ENCODE assay signal across 17 cellular contexts in genomic region chr6:142773859-142774258, GRCh38.
A peak's percentile ranks its signal among the peaks of the same experiment; 100 is the strongest.
DNase-seq lines count a peak whose midpoint lies in the region; ATAC-seq and TF ChIP-seq lines count a peak whose summit lies in the region.
"Had no signal": no experiment of that assay in that cellular context is flagged by ENCODE, and none has a peak within 500 bp of the region (broad histone marks: within the 10 kb centered on the region; RNA-seq: fewer than 3 reads in every experiment).

No MANE protein-coding gene starts in this region.

- CTCF ChIA-PET in T-cell (lab: Charles Lee) = no interaction called here

- H3K36me3 Mint-ChIP-seq in natural killer cell treated with Interleukin-12 subunit alpha and Interleukin-12 subunit beta and Interleukin-15 and Interleukin-18, amount 100 ng/mL, for 72 hours = peaks cover 30% of the 10 kb centered on the region
- peaks cover 17% of the 10 kb centered on the region for H3K36me3 Mint-ChIP-seq in natural killer cell
- H3K36me3 Mint-ChIP-seq in T-cell = peaks cover 63% of the 10 kb centered on the region
- H3K36me3 Mint-ChIP-seq in central memory CD8-positive, alpha-beta T cell (ENCODE audit: insufficient read depth) = peaks cover 46% of the 10 kb centered on the region

- H3K9me3 Mint-ChIP-seq in natural killer cell treated with Interleukin-12 subunit alpha and Interleukin-12 subunit beta and Interleukin-15 and Interleukin-18, amount 100 ng/mL, for 72 hours = no peaks in the 10 kb centered on the region
- H3K9me3 Mint-ChIP-seq in natural killer cell (no peaks in the 10 kb centered on the region), T-cell (no peaks in the 10 kb centered on the region)
- no peaks in the 10 kb centered on the region for H3K9me3 Mint-ChIP-seq in central memory CD8-positive, alpha-beta T cell
- H3K9me3 Mint-ChIP-seq in stimulated activated naive CD8-positive, alpha-beta T cell treated with anti-CD3 and anti-CD28 coated beads, Interleukin-15, amount 100 ng/mL, for 72 hours = no peaks in the 10 kb centered on the region

- H3K36me3 ChIP-seq in MG63 = peaks cover 15% of the 10 kb centered on the region
- H3K36me3 ChIP-seq: HAP-1 had no signal

- no peak for TF ChIP-seq CTCF in natural killer cell (IDR thresholded peaks at IDR 0.05)

- ATAC-seq in natural killer cell treated with Interleukin-12 subunit alpha and Interleukin-12 subunit beta and Interleukin-15 and Interleukin-18, amount 100 ng/mL, for 72 hours = peak in 1 of 2 donors; percentile 65
- ATAC-seq in natural killer cell (no peak), T-cell (replicated peaks in 1 of 4) (peak; percentile 54 to 84 (median 72)), HG02938 (IDR thresholded peaks at IDR 0.05; ENCODE audit: unreplicated experiment) (no peak), HG02588 (IDR thresholded peaks at IDR 0.05; ENCODE audit: unreplicated experiment) (no peak)
- ATAC-seq in central memory CD8-positive, alpha-beta T cell (replicated peaks; ENCODE audit: extremely low read depth, poor library complexity, severe bottlenecking) = peak; percentile 40
- peak; percentile 69 for ATAC-seq in stimulated activated naive CD8-positive, alpha-beta T cell treated with anti-CD3 and anti-CD28 coated beads, Interleukin-15, amount 100 ng/mL, for 72 hours
- ATAC-seq: K562, left ventricle myocardium superior, right lobe of liver had no signal

- H3K9me3 ChIP-seq in MG63 = no peaks in the 10 kb centered on the region
- H3K9me3 ChIP-seq: HAP-1, right lobe of liver had no signal

- H3K4me3 ChIP-seq in MG63 = no peak overlapping the region
- H3K4me3 ChIP-seq: HAP-1, K562, right lobe of liver had no signal

- H3K27ac Mint-ChIP-seq in natural killer cell treated with Interleukin-12 subunit alpha and Interleukin-12 subunit beta and Interleukin-15 and Interleukin-18, amount 100 ng/mL, for 72 hours = peak overlapping the region; percentile 67 to 85
- H3K27ac Mint-ChIP-seq in natural killer cell = no peak overlapping the region
- peak overlapping the region; percentile 72 to 86 for H3K27ac Mint-ChIP-seq in T-cell
- H3K27ac Mint-ChIP-seq in central memory CD8-positive, alpha-beta T cell (ENCODE audit: low read depth) = peak overlapping the region; percentile 35
- H3K27ac Mint-ChIP-seq in stimulated activated naive CD8-positive, alpha-beta T cell treated with anti-CD3 and anti-CD28 coated beads, Interleukin-15, amount 100 ng/mL, for 72 hours = peak overlapping the region; percentile 78 to 89

- no peak for DNase-seq in natural killer cell treated with Interleukin-12 subunit alpha and Interleukin-12 subunit beta and Interleukin-15 and Interleukin-18, amount 100 ng/mL, for 72 hours (ENCODE audit: low spot score)
- DNase-seq in natural killer cell (no peak), T-cell (peak in 3 of 34 experiments; percentile 5 to 15 (median 11)), MG63 (no peak)
- no peak for DNase-seq in central memory CD8-positive, alpha-beta T cell (ENCODE audit: low spot score in 2 of 2)
- no peak for DNase-seq in stimulated activated naive CD8-positive, alpha-beta T cell treated with anti-CD3 and anti-CD28 coated beads, Interleukin-15, amount 100 ng/mL, for 72 hours
- DNase-seq: amygdala; effector CD8-positive, alpha-beta T cell; head of caudate nucleus; left ventricle myocardium superior; NCI-H1105 treated with DMSO at 0.1 percent for 48 hours; right lobe of liver; SHP77 had no signal

- no peaks in the 10 kb centered on the region for H3K27me3 Mint-ChIP-seq in natural killer cell treated with Interleukin-12 subunit alpha and Interleukin-12 subunit beta and Interleukin-15 and Interleukin-18, amount 100 ng/mL, for 72 hours
- H3K27me3 Mint-ChIP-seq in natural killer cell (ENCODE audit: low read depth in 2 of 2) = no peaks in the 10 kb centered on the region
- H3K27me3 Mint-ChIP-seq in T-cell = no peaks in the 10 kb centered on the region
- no peaks in the 10 kb centered on the region for H3K27me3 Mint-ChIP-seq in central memory CD8-positive, alpha-beta T cell
- H3K27me3 Mint-ChIP-seq in stimulated activated naive CD8-positive, alpha-beta T cell treated with anti-CD3 and anti-CD28 coated beads, Interleukin-15, amount 100 ng/mL, for 72 hours = no peaks in the 10 kb centered on the region

- H3K4me3 Mint-ChIP-seq in natural killer cell treated with Interleukin-12 subunit alpha and Interleukin-12 subunit beta and Interleukin-15 and Interleukin-18, amount 100 ng/mL, for 72 hours = peak overlapping the region; percentile 57
- H3K4me3 Mint-ChIP-seq in natural killer cell (no peak overlapping the region), T-cell (peak overlapping the region in 1 of 3 donors; percentile 36)
- peak overlapping the region; percentile 27 for H3K4me3 Mint-ChIP-seq in central memory CD8-positive, alpha-beta T cell
- H3K4me3 Mint-ChIP-seq in stimulated activated naive CD8-positive, alpha-beta T cell treated with anti-CD3 and anti-CD28 coated beads, Interleukin-15, amount 100 ng/mL, for 72 hours = peak overlapping the region; percentile 40 to 47

- intact Hi-C loops in natural killer cell (cut with micrococcal nuclease) = no loop called here

- H3K27me3 ChIP-seq in MG63 = no peaks in the 10 kb centered on the region
- H3K27me3 ChIP-seq: right lobe of liver had no signal

- POLR2A ChIA-PET in T-cell (lab: Charles Lee) = no interaction called here

- H3K4me1 Mint-ChIP-seq in natural killer cell treated with Interleukin-12 subunit alpha and Interleukin-12 subunit beta and Interleukin-15 and Interleukin-18, amount 100 ng/mL, for 72 hours (ENCODE audit: low read depth in 2 of 2) = peaks cover 22 to 33% of the 10 kb centered on the region in 2 donors
- H3K4me1 Mint-ChIP-seq in natural killer cell (no peaks in the 10 kb centered on the region), T-cell (peaks cover 45 to 60% (median 54%) of the 10 kb centered on the region in 3 donors)
- peaks cover 30% of the 10 kb centered on the region for H3K4me1 Mint-ChIP-seq in central memory CD8-positive, alpha-beta T cell
- peaks cover 57% of the 10 kb centered on the region for H3K4me1 Mint-ChIP-seq in stimulated activated naive CD8-positive, alpha-beta T cell treated with anti-CD3 and anti-CD28 coated beads, Interleukin-15, amount 100 ng/mL, for 72 hours

Comparison
In these comparisons a context has a peak if more than half of its experiments do, and no peak if none do; other contexts are left out.
1. H3K27ac Mint-ChIP-seq: peak in natural killer cell treated with Interleukin-12 subunit alpha and Interleukin-12 subunit beta and Interleukin-15 and Interleukin-18, amount 100 ng/mL, for 72 hours (2 of 2), T-cell (2 of 2), central memory CD8-positive, alpha-beta T cell (single experiment) and stimulated activated naive CD8-positive, alpha-beta T cell treated with anti-CD3 and anti-CD28 coated beads, Interleukin-15, amount 100 ng/mL, for 72 hours (2 of 2); none in natural killer cell (0 of 2).
2. ATAC-seq: peak in T-cell (4 of 4), central memory CD8-positive, alpha-beta T cell (single experiment) and stimulated activated naive CD8-positive, alpha-beta T cell treated with anti-CD3 and anti-CD28 coated beads, Interleukin-15, amount 100 ng/mL, for 72 hours (single experiment); none in natural killer cell (0 of 3), HG02938 (single experiment) and HG02588 (single experiment).